18 cellular contexts compared by ENCODE assay signal in genomic region chr5:74085186-74085585, GRCh38.
"Had no signal": no experiment of that assay in that cellular context is flagged by ENCODE, and none has a peak within 500 bp of the region (broad histone marks: within the 10 kb centered on the region; RNA-seq: fewer than 3 reads in every experiment).

No MANE protein-coding gene starts in this region.

- H3K4me3 Mint-ChIP-seq: activated T-helper 1 cell treated with anti-CD3 and anti-CD28 coated beads, Interleukin-12 subunit alpha, Interleukin-12 subunit beta, Interleukin-2, Interleukin-4 antibody, amounts not matched to agents 30 ng/mL and 10 ng/mL and 1 ng/mL, durations not matched to agents 14 hours and 24 hours and 36 hours; nephron progenitor cell; stimulated activated naive CD8-positive, alpha-beta T cell treated with anti-CD3 and anti-CD28 coated beads, Interleukin-15, Interleukin-2, amounts not matched to agents 100 ng/mL and 50 ng/mL, for 24 hours had no signal

- H3K4me3 ChIP-seq: colonic mucosa, ovary, thoracic aorta, uterus had no signal

- H3K4me1 ChIP-seq: colonic mucosa, uterus had no signal

- H3K27ac ChIP-seq: colonic mucosa, ovary, thoracic aorta, uterus, VCaP had no signal

- H3K9me3 Mint-ChIP-seq: activated T-helper 1 cell treated with anti-CD3 and anti-CD28 coated beads, Interleukin-12 subunit alpha, Interleukin-12 subunit beta, Interleukin-2, Interleukin-4 antibody, amounts not matched to agents 30 ng/mL and 10 ng/mL and 1 ng/mL, durations not matched to agents 14 hours and 24 hours and 36 hours; nephron progenitor cell; stimulated activated naive CD8-positive, alpha-beta T cell treated with anti-CD3 and anti-CD28 coated beads, Interleukin-15, Interleukin-2, amounts not matched to agents 100 ng/mL and 50 ng/mL, for 24 hours had no signal

- ATAC-seq: left cardiac atrium had no signal

- H3K9me3 ChIP-seq: colonic mucosa, ovary, thoracic aorta, uterus had no signal

- H3K27me3 ChIP-seq: colonic mucosa, ovary, uterus had no signal

- H3K27ac Mint-ChIP-seq: activated T-helper 1 cell treated with anti-CD3 and anti-CD28 coated beads, Interleukin-12 subunit alpha, Interleukin-12 subunit beta, Interleukin-2, Interleukin-4 antibody, amounts not matched to agents 30 ng/mL and 10 ng/mL and 1 ng/mL, durations not matched to agents 14 hours and 24 hours and 36 hours; nephron progenitor cell; stimulated activated naive CD8-positive, alpha-beta T cell treated with anti-CD3 and anti-CD28 coated beads, Interleukin-15, Interleukin-2, amounts not matched to agents 100 ng/mL and 50 ng/mL, for 24 hours had no signal

- H3K36me3 ChIP-seq: colonic mucosa, ovary, thoracic aorta, uterus had no signal

- DNase-seq: activated CD4-positive, alpha-beta T cell treated with anti-CD3 and anti-CD28 coated beads for 4 hours; activated naive CD4-positive, alpha-beta T cell; caudate nucleus; colonic mucosa; hippocampal formation; left cardiac atrium; nephron progenitor cell; ovary; retina; stimulated activated CD4-positive, alpha-beta T cell treated with anti-CD3 and anti-CD28 coated beads, Interleukin-15, amount 100 ng/mL, for 24 hours; stimulated activated CD4-positive, alpha-beta T cell treated with anti-CD3 and anti-CD28 coated beads, Interleukin-4, amount 100 ng/mL, for 24 hours; SW 1271; T-helper 9 cell; uterus had no signal
